In genomic region chr14:20711275-20712069, GRCh38 we compare ENCODE assay signal across 1 cellular context.
TF ChIP-seq lines count a peak whose summit lies in the region.

No MANE protein-coding gene starts in this region.

TF ChIP-seq in endothelial cell of umbilical vein, 7 proteins besides CTCF, POLR2A, EP300 and RAD21:
- no peak for TF ChIP-seq JUN (IDR thresholded peaks at IDR 0.05; ENCODE audit: borderline replicate concordance, insufficient read depth, insufficient read length, low read depth)
- no peak for TF ChIP-seq MYC (IDR thresholded peaks at IDR 0.05; ENCODE audit: low read depth, low read length)
- no peak for TF ChIP-seq MAX (IDR thresholded peaks at IDR 0.05; ENCODE audit: insufficient read depth, insufficient read length)
- no peak for TF ChIP-seq GATA2 (IDR thresholded peaks at IDR 0.05; ENCODE audit: insufficient read depth, insufficient read length, low read depth, low read length)
- TF ChIP-seq FOS (IDR thresholded peaks at IDR 0.05; ENCODE audit: borderline replicate concordance, insufficient read depth, low read length), result no peak
- TF ChIP-seq POLR2AphosphoS5 (IDR thresholded peaks at IDR 0.05; ENCODE audit: insufficient read depth, low read depth, low read length), result no peak
- TF ChIP-seq EZH2 (IDR thresholded peaks at IDR 0.05; ENCODE audit: borderline replicate concordance, low read depth, low read length, severe bottlenecking), result no peak
TF ChIP-seq in endothelial cell of umbilical vein: peak in this region for 0.
